In the genomic region with DNA sequence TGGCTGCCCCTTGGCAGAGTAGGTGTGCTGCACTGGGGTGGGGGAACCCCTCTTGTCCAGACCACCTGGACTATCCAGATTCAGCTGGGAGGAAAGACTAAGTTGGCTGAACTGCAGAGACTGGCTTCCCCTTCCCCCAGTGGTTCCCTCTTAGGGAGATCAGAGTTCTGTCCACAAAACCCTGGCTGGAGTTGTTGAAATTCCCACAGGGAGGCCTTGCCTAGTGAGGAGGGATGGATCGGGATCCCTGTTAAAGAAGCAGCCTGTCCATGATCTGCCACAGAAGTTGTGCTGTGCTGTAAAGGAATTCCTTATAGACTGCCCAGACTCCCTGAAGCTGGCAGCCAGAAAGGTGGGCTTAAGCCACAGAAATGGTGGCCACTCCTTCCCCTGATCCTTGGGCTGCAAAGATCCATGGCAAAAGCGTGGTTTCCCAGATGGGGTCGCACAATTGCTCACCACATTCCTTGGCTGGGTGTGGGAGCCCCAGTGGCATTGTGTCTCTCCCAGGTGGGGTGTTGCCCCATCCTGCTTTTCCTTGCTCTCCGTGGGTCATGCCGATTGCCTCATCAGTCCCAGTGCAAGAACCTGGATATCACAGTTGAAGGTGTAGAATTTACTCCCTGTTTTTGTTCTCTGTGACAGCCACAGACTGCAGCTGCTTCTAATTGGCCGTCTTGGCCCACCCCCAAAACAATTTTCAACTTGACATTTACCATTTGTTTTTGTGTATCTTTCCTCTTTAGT, we compare ENCODE assay signal across 1 cellular context.
TF ChIP-seq lines count a peak whose summit lies in the region.

No MANE protein-coding gene starts in this region.

TF ChIP-seq in GM23338, 12 proteins besides CTCF, POLR2A, EP300 and RAD21:
- TF ChIP-seq, protein P1, sequence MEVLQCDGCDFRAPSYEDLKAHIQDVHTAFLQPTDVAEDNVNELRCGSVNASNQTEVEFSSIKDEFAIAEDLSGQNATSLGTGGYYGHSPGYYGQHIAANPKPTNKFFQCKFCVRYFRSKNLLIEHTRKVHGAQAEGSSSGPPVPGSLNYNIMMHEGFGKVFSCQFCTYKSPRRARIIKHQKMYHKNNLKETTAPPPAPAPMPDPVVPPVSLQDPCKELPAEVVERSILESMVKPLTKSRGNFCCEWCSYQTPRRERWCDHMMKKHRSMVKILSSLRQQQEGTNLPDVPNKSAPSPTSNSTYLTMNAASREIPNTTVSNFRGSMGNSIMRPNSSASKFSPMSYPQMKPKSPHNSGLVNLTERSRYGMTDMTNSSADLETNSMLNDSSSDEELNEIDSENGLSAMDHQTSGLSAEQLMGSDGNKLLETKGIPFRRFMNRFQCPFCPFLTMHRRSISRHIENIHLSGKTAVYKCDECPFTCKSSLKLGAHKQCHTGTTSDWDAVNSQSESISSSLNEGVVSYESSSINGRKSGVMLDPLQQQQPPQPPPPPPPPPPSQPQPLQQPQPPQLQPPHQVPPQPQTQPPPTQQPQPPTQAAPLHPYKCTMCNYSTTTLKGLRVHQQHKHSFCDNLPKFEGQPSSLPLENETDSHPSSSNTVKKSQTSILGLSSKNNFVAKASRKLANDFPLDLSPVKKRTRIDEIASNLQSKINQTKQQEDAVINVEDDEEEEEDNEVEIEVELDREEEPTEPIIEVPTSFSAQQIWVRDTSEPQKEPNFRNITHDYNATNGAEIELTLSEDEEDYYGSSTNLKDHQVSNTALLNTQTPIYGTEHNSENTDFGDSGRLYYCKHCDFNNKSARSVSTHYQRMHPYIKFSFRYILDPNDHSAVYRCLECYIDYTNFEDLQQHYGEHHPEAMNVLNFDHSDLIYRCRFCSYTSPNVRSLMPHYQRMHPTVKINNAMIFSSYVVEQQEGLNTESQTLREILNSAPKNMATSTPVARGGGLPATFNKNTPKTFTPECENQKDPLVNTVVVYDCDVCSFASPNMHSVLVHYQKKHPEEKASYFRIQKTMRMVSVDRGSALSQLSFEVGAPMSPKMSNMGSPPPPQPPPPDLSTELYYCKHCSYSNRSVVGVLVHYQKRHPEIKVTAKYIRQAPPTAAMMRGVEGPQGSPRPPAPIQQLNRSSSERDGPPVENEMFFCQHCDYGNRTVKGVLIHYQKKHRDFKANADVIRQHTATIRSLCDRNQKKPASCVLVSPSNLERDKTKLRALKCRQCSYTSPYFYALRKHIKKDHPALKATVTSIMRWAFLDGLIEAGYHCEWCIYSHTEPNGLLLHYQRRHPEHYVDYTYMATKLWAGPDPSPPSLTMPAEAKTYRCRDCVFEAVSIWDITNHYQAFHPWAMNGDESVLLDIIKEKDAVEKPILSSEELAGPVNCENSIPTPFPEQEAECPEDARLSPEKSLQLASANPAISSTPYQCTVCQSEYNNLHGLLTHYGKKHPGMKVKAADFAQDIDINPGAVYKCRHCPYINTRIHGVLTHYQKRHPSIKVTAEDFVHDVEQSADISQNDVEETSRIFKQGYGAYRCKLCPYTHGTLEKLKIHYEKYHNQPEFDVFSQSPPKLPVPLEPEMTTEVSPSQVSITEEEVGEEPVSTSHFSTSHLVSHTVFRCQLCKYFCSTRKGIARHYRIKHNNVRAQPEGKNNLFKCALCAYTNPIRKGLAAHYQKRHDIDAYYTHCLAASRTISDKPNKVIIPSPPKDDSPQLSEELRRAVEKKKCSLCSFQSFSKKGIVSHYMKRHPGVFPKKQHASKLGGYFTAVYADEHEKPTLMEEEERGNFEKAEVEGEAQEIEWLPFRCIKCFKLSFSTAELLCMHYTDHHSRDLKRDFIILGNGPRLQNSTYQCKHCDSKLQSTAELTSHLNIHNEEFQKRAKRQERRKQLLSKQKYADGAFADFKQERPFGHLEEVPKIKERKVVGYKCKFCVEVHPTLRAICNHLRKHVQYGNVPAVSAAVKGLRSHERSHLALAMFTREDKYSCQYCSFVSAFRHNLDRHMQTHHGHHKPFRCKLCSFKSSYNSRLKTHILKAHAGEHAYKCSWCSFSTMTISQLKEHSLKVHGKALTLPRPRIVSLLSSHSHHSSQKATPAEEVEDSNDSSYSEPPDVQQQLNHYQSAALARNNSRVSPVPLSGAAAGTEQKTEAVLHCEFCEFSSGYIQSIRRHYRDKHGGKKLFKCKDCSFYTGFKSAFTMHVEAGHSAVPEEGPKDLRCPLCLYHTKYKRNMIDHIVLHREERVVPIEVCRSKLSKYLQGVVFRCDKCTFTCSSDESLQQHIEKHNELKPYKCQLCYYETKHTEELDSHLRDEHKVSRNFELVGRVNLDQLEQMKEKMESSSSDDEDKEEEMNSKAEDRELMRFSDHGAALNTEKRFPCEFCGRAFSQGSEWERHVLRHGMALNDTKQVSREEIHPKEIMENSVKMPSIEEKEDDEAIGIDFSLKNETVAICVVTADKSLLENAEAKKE (CRISPR knock-in tag; IDR thresholded peaks at IDR 0.05), result no peak
- TF ChIP-seq, protein P2, sequence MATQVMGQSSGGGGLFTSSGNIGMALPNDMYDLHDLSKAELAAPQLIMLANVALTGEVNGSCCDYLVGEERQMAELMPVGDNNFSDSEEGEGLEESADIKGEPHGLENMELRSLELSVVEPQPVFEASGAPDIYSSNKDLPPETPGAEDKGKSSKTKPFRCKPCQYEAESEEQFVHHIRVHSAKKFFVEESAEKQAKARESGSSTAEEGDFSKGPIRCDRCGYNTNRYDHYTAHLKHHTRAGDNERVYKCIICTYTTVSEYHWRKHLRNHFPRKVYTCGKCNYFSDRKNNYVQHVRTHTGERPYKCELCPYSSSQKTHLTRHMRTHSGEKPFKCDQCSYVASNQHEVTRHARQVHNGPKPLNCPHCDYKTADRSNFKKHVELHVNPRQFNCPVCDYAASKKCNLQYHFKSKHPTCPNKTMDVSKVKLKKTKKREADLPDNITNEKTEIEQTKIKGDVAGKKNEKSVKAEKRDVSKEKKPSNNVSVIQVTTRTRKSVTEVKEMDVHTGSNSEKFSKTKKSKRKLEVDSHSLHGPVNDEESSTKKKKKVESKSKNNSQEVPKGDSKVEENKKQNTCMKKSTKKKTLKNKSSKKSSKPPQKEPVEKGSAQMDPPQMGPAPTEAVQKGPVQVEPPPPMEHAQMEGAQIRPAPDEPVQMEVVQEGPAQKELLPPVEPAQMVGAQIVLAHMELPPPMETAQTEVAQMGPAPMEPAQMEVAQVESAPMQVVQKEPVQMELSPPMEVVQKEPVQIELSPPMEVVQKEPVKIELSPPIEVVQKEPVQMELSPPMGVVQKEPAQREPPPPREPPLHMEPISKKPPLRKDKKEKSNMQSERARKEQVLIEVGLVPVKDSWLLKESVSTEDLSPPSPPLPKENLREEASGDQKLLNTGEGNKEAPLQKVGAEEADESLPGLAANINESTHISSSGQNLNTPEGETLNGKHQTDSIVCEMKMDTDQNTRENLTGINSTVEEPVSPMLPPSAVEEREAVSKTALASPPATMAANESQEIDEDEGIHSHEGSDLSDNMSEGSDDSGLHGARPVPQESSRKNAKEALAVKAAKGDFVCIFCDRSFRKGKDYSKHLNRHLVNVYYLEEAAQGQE (IDR thresholded peaks at IDR 0.05; ENCODE audit: unreplicated experiment), result no peak
- TF ChIP-seq POLR2AphosphoS5 (IDR thresholded peaks at IDR 0.05; ENCODE audit: low read depth) (no peak), ZNF114 (CRISPR knock-in tag; IDR thresholded peaks at IDR 0.05) (no peak), NANOG (IDR thresholded peaks at IDR 0.05; ENCODE audit: borderline replicate concordance) (no peak), EZH2 (IDR thresholded peaks at IDR 0.05; ENCODE audit: low read depth, unreplicated experiment) (no peak), CREB1 (CRISPR knock-in tag; IDR thresholded peaks at IDR 0.05; ENCODE audit: low read depth) (no peak), ZNF331 (CRISPR knock-in tag; IDR thresholded peaks at IDR 0.05; ENCODE audit: low read depth) (no peak), JUNB (IDR thresholded peaks at IDR 0.05; ENCODE audit: unreplicated experiment) (no peak), STAT1 (IDR thresholded peaks at IDR 0.05; ENCODE audit: unreplicated experiment) (no peak), EZH2phosphoT487 (IDR thresholded peaks at IDR 0.05; ENCODE audit: unreplicated experiment) (no peak)
- TF ChIP-seq, protein P3, sequence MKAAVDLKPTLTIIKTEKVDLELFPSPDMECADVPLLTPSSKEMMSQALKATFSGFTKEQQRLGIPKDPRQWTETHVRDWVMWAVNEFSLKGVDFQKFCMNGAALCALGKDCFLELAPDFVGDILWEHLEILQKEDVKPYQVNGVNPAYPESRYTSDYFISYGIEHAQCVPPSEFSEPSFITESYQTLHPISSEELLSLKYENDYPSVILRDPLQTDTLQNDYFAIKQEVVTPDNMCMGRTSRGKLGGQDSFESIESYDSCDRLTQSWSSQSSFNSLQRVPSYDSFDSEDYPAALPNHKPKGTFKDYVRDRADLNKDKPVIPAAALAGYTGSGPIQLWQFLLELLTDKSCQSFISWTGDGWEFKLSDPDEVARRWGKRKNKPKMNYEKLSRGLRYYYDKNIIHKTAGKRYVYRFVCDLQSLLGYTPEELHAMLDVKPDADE (IDR thresholded peaks at IDR 0.05), result no peak
